In the genomic region with DNA sequence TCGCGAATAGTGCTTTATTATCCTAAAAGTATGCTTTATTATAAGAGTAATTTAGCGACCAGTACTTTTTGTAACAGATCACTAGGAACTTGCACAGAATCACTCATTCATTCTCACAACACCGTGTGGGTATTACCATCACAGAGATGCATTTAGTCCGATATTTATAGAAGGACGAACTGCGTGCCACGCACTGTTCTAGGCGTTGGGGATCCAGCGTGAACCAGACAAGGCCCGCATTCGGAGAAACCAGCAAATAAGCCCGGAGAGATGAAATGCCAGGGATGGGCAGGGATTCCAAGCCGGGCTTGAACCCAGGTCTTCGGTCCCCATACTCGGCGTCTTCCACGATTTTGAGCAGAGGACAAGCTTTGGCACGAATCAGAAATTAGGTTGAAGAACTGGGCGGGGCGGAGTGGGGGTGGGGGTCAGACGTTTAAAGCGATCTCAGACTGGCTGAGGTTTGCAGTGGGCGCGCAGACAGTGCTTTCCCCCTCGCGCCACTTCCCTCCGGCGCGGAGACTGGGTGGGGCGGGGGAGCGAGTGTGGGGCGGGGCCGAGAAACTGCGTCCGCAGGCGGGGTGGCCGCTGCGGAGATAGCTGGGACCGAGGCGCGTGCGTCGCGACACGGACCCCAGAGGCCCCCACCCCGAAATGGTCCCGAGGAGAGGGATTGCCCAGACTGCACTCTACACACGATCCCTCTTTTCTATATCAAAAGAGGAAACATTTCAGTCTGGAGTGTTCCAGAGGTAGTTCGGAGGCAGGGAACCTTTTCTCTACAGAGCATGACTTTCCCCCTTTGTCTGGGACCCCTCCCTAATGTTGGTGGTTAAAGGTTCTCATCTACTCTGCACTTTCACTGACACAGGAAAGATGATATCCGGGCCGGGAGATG, we compare ENCODE assay signal across 8 cellular contexts. TPM values are rescaled to one million over a fixed set of nuclear protein-coding genes. Genes with fewer than 3 reads are reported as not detected.
DNase-seq lines count a peak whose midpoint lies in the region; ATAC-seq and TF ChIP-seq lines count a peak whose summit lies in the region.

No MANE protein-coding gene starts in this region.

- H3K27me3 ChIP-seq in SK-N-SH (ENCODE audit: insufficient read depth) (peaks cover 40% of the 10 kb centered on the region; the same call in 1 of the 2 replicates), Peyer's patch (no peaks in the 10 kb centered on the region), hepatocyte (peaks cover 81% of the 10 kb centered on the region)

- H3K9me3 ChIP-seq in SK-N-SH (no peaks in the 10 kb centered on the region), Peyer's patch (no peaks in the 10 kb centered on the region), hepatocyte (ENCODE audit: low read depth) (no peaks in the 10 kb centered on the region)

- peak in 1 of 2 donors; percentile 56 for TF ChIP-seq POLR2A in Peyer's patch (IDR thresholded peaks at IDR 0.05)

- peaks cover 0 to 19% of the 10 kb centered on the region in 2 experiments; a peak in 2 of 4 replicates for H3K4me1 ChIP-seq in SK-N-SH (ENCODE audit: control insufficient read depth in 1 of 2, insufficient read depth in 2 of 2, low read depth in 1 of 2, low read length in 1 of 2)
- peaks cover 0 to 25% (median 9%) of the 10 kb centered on the region in 4 donors for H3K4me1 ChIP-seq in Peyer's patch
- peaks cover 22% of the 10 kb centered on the region for H3K4me1 ChIP-seq in hepatocyte (ENCODE audit: insufficient read depth)

- CTCF ChIA-PET in SK-N-SH (lab: Yijun Ruan, JAX) = interaction anchor here (1.0 to 1.6 kb wide), 6 partner anchors 42 to 205 kb away, joined by 3 to 8 read pairs (median 3); no protein-coding TSS in a partner anchor

- 5% methylated on average over 30 of the region's 52 CpGs for WGBS in SK-N-SH (ENCODE audit: low lambda C conversion rate)
- 2% methylated on average over 39 of the region's 52 CpGs for WGBS in hepatocyte (ENCODE audit: low lambda C conversion rate, missing lambda C conversion rate)

- DNase-seq in SK-N-SH (peak; percentile 85), Peyer's patch (peak; percentile 74 to 97 (median 96)), hepatocyte (ENCODE audit: low spot score) (peak; percentile 14), globus pallidus (ENCODE audit: low spot score) (no peak), NCI-H128 (lab: John Stamatoyannopoulos, UW; ENCODE audit: unreplicated experiment) (no peak)
- peak; percentile 17 to 88 (median 55) for DNase-seq in activated naive CD4-positive, alpha-beta T cell (lab: John Stamatoyannopoulos, UW)

- H3K4me2 ChIP-seq in SK-N-SH (peak overlapping the region; percentile 77), hepatocyte (peak overlapping the region; percentile 99)

- TF ChIP-seq RAD21 in SK-N-SH (IDR thresholded peaks at IDR 0.05; ENCODE audit: low read length) = no peak

- H3K79me2 ChIP-seq in SK-N-SH (ENCODE audit: insufficient read depth) (no peaks in the 10 kb centered on the region), hepatocyte (no peaks in the 10 kb centered on the region)

- H3K27ac ChIP-seq in SK-N-SH (ENCODE audit: low read depth in 2 of 2, low read length in 1 of 2) (peak overlapping the region in 1 of 2 experiments; percentile 14; a peak in 1 of 4 replicates), Peyer's patch (peak overlapping the region; percentile 86 to 99 (median 92)), hepatocyte (no peak overlapping the region), skin epidermis (peak overlapping the region in 16 of 21 experiments; percentile 9 to 93 (median 79))

- H3F3A ChIP-seq in SK-N-SH (replicated peaks; ENCODE audit: insufficient read depth) = no peaks in the 10 kb centered on the region

- no peak; the same call in 2 of the 3 replicates for ATAC-seq in SK-N-SH treated with all-trans-retinoic acid at 6 μM for 48 hours

- TF ChIP-seq EP300 in SK-N-SH (IDR thresholded peaks at IDR 0.05; ENCODE audit: borderline replicate concordance in 1 of 2, low read depth in 1 of 2, low read length in 1 of 2) = no peak

- H3K36me3 ChIP-seq in SK-N-SH (replicated peaks in 1 of 2; ENCODE audit: control insufficient read depth in 1 of 2, insufficient read depth in 2 of 2, low read length in 1 of 2) = no peaks in the 10 kb centered on the region
- peaks cover 0 to 12% (median 0%) of the 10 kb centered on the region in 3 donors for H3K36me3 ChIP-seq in Peyer's patch
- H3K36me3 ChIP-seq in hepatocyte (replicated peaks; ENCODE audit: insufficient read depth, low read depth) = no peaks in the 10 kb centered on the region

- H3K9me2 ChIP-seq in SK-N-SH (no peaks in the 10 kb centered on the region), hepatocyte (replicated peaks; ENCODE audit: insufficient read depth) (no peaks in the 10 kb centered on the region)

- H2AFZ ChIP-seq in SK-N-SH (ENCODE audit: low read depth) = no peak overlapping the region
- no peak overlapping the region for H2AFZ ChIP-seq in hepatocyte

- H4K20me1 ChIP-seq in SK-N-SH (ENCODE audit: insufficient read depth) = no peaks in the 10 kb centered on the region
- H4K20me1 ChIP-seq in hepatocyte (ENCODE audit: insufficient read depth, poor library complexity, severe bottlenecking) = no peaks in the 10 kb centered on the region

- H3K9ac ChIP-seq in SK-N-SH = no peak overlapping the region

- TF ChIP-seq CTCF in SK-N-SH (IDR thresholded peaks at IDR 0.05) (no peak), Peyer's patch (IDR thresholded peaks at IDR 0.05) (no peak), hepatocyte (IDR thresholded peaks at IDR 0.05; ENCODE audit: poor library complexity) (no peak)

- POLR2A ChIA-PET in SK-N-SH (lab: Yijun Ruan, JAX) = interaction anchor here (0.7 to 2.0 kb wide), 6 partner anchors 17 to 182 kb away, joined by 3 to 4 read pairs (median 4); no protein-coding TSS in a partner anchor

- peak overlapping the region; percentile 29 to 46; a peak in 3 of 4 replicates for H3K4me3 ChIP-seq in SK-N-SH (ENCODE audit: low read depth in 2 of 2, low read length in 1 of 2)
- H3K4me3 ChIP-seq in Peyer's patch = peak overlapping the region; percentile 65 to 83 (median 74)
- H3K4me3 ChIP-seq in hepatocyte = peak overlapping the region; percentile 65
- peak overlapping the region; percentile 46 to 69 (median 59) for H3K4me3 ChIP-seq in skin epidermis

TF ChIP-seq in SK-N-SH, 30 proteins besides CTCF, POLR2A, EP300 and RAD21 (continues in another document):
- TF ChIP-seq FOXJ3 (CRISPR knock-in tag; IDR thresholded peaks at IDR 0.05) (no peak), SMC3 (IDR thresholded peaks at IDR 0.05; ENCODE audit: low read depth, low read length) (no peak)
- TF ChIP-seq, protein P1, sequence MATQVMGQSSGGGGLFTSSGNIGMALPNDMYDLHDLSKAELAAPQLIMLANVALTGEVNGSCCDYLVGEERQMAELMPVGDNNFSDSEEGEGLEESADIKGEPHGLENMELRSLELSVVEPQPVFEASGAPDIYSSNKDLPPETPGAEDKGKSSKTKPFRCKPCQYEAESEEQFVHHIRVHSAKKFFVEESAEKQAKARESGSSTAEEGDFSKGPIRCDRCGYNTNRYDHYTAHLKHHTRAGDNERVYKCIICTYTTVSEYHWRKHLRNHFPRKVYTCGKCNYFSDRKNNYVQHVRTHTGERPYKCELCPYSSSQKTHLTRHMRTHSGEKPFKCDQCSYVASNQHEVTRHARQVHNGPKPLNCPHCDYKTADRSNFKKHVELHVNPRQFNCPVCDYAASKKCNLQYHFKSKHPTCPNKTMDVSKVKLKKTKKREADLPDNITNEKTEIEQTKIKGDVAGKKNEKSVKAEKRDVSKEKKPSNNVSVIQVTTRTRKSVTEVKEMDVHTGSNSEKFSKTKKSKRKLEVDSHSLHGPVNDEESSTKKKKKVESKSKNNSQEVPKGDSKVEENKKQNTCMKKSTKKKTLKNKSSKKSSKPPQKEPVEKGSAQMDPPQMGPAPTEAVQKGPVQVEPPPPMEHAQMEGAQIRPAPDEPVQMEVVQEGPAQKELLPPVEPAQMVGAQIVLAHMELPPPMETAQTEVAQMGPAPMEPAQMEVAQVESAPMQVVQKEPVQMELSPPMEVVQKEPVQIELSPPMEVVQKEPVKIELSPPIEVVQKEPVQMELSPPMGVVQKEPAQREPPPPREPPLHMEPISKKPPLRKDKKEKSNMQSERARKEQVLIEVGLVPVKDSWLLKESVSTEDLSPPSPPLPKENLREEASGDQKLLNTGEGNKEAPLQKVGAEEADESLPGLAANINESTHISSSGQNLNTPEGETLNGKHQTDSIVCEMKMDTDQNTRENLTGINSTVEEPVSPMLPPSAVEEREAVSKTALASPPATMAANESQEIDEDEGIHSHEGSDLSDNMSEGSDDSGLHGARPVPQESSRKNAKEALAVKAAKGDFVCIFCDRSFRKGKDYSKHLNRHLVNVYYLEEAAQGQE (IDR thresholded peaks at IDR 0.05; ENCODE audit: low read depth, low read length) = no peak

TF ChIP-seq in SK-N-SH treated with all-trans-retinoic acid at 6 μM for 48 hours, 23 proteins besides CTCF, POLR2A, EP300 and RAD21 (continues in another document):
- no peak for TF ChIP-seq OSR1 (CRISPR knock-in tag; IDR thresholded peaks at IDR 0.05)
- TF ChIP-seq, protein P2, sequence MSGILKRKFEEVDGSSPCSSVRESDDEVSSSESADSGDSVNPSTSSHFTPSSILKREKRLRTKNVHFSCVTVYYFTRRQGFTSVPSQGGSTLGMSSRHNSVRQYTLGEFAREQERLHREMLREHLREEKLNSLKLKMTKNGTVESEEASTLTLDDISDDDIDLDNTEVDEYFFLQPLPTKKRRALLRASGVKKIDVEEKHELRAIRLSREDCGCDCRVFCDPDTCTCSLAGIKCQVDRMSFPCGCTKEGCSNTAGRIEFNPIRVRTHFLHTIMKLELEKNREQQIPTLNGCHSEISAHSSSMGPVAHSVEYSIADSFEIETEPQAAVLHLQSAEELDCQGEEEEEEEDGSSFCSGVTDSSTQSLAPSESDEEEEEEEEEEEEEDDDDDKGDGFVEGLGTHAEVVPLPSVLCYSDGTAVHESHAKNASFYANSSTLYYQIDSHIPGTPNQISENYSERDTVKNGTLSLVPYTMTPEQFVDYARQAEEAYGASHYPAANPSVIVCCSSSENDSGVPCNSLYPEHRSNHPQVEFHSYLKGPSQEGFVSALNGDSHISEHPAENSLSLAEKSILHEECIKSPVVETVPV (CRISPR knock-in tag; IDR thresholded peaks at IDR 0.05) = no peak
- no peak for TF ChIP-seq ZFP30 (CRISPR knock-in tag; IDR thresholded peaks at IDR 0.05)
- TF ChIP-seq CSDC2 (CRISPR knock-in tag; IDR thresholded peaks at IDR 0.05) = no peak
- TF ChIP-seq TOX (CRISPR knock-in tag; IDR thresholded peaks at IDR 0.05; ENCODE audit: borderline replicate concordance) = no peak

RNA-seq across cellular contexts. Expression of a gene that starts 1.1 kb away (rescaled TPM):
- polyA plus RNA-seq in SK-N-SH (2012; rRNA removed) (0.48 and 1.3 TPM in 2 replicates), hepatocyte (2.4 and 3.8 TPM in 2 replicates)
- polyA plus RNA-seq in SK-N-SH (2012; cell fraction: cytosol; rRNA removed) = 0.90 and 1.8 TPM in 2 replicates
- polyA plus RNA-seq in SK-N-SH (2012; cell fraction: nucleus; rRNA removed) = 0.31 and 0.35 TPM in 2 replicates
- total RNA-seq in Peyer's patch (100 to 1,000 TPM in 1 of 4 donors, 10 to 100 TPM in 2, 1 to 10 TPM in 1; 4.9 to 446 (median 22.2) TPM), hepatocyte (6.2 and 6.4 TPM in 2 replicates)

Comparison
In these comparisons a context has a peak if more than half of its experiments do, and no peak if none do; other contexts are left out.
1. DNase-seq: peak in SK-N-SH (single experiment), Peyer's patch (3 of 3), activated naive CD4-positive, alpha-beta T cell (4 of 4) and hepatocyte (single experiment); none in globus pallidus (single experiment) and NCI-H128 (single experiment).
2. Peak in every context shown above with its lines, with median percentiles within 50 percentile points of each other: H3K4me3 ChIP-seq.